In genomic region chr7:129067132-129067529, GRCh38 we compare ENCODE assay signal across 1 cellular context.
TF ChIP-seq lines count a peak whose summit lies in the region.

No MANE protein-coding gene starts in this region.

TF ChIP-seq in HEK293, 187 proteins besides CTCF, POLR2A, EP300 and RAD21:
- TF ChIP-seq BCL6B (tag by site-specific recombination; IDR thresholded peaks at IDR 0.05) (peak; percentile 21; the same call in 1 of the 2 replicates), ZBTB17 (tag by site-specific recombination; IDR thresholded peaks at IDR 0.05) (0 out of 2 replicates have a peak, but pooled peaks have one; percentile 7), ZNF664 (tag by site-specific recombination; IDR thresholded peaks at IDR 0.05) (0 out of 2 replicates have a peak, but pooled peaks have one; percentile 4), PRDM6 (tag by site-specific recombination; IDR thresholded peaks at IDR 0.05) (peak; percentile 74; the same call in 1 of the 2 replicates), SP7 (tag by site-specific recombination; IDR thresholded peaks at IDR 0.05) (peak; percentile 4; the same call in 1 of the 2 replicates), ATF2 (tag by site-specific recombination; IDR thresholded peaks at IDR 0.05; ENCODE audit: low read depth) (peak; percentile 69)
